ENCODE assay signal across 23 cellular contexts in the genomic region with DNA sequence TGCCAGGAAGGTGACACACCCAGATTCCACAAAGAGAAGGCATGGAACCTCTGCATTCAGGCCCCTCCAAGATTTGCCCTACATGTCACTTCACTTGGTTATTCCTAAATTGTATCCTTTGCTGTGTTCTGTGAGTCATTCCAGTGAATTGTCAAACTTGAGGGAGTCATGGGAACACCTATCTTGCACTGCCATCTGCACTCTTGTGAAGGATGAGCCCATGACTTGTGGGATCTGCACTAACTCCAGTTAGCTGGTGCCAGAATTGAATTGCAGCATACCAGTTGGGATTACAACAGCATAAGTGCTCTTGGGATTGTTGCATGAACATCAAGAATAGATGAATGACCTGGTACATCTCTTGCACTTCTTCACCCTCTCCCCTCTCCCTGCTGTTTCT.
DNase-seq lines count a peak whose midpoint lies in the region; ATAC-seq and TF ChIP-seq lines count a peak whose summit lies in the region.
"Had no signal": no experiment of that assay in that cellular context is flagged by ENCODE, and none has a peak within 500 bp of the region (broad histone marks: within the 10 kb centered on the region; RNA-seq: fewer than 3 reads in every experiment).

No MANE protein-coding gene starts in this region.

- H3K4me1 Mint-ChIP-seq in naive thymus-derived CD4-positive, alpha-beta T cell: peaks cover 0 to 1% (median 0%) of the 10 kb centered on the region in 7 donors
- H3K4me1 Mint-ChIP-seq: activated CD4-positive, alpha-beta memory T cell treated with anti-CD3 and anti-CD28 coated beads, Interleukin-2, amount 10 ng/mL, durations not matched to agents 7 days and 5 days; activated naive CD8-positive, alpha-beta T cell treated with anti-CD3 and anti-CD28 coated beads for 36 hours; stimulated activated effector memory CD8-positive, alpha-beta T cell treated with anti-CD3 and anti-CD28 coated beads, Interleukin-12 subunit alpha, Interleukin-12 subunit beta, amount 100 ng/mL, for 72 hours had no signal

- H3K4me3 Mint-ChIP-seq in naive thymus-derived CD4-positive, alpha-beta T cell: no peak overlapping the region
- H3K4me3 Mint-ChIP-seq: activated CD4-positive, alpha-beta memory T cell treated with anti-CD3 and anti-CD28 coated beads, Interleukin-2, amount 10 ng/mL, durations not matched to agents 7 days and 5 days; activated naive CD8-positive, alpha-beta T cell treated with anti-CD3 and anti-CD28 coated beads for 36 hours; GM23338; IgD-negative memory B cell; stimulated activated effector memory CD8-positive, alpha-beta T cell treated with anti-CD3 and anti-CD28 coated beads, Interleukin-12 subunit alpha, Interleukin-12 subunit beta, amount 100 ng/mL, for 72 hours had no signal

- intact Hi-C loops in naive thymus-derived CD4-positive, alpha-beta T cell (cut with micrococcal nuclease): no loop called here

- no peaks in the 10 kb centered on the region for H3K36me3 ChIP-seq in naive thymus-derived CD4-positive, alpha-beta T cell (ENCODE audit: control insufficient read depth in 2 of 3, insufficient read depth in 3 of 3, low read length in 3 of 3)
- H3K36me3 ChIP-seq: ascending aorta, right lobe of liver, upper lobe of left lung had no signal

- no peak for ATAC-seq in naive thymus-derived CD4-positive, alpha-beta T cell
- ATAC-seq: GM23338; left colon; right lobe of liver; stimulated activated effector memory CD8-positive, alpha-beta T cell treated with anti-CD3 and anti-CD28 coated beads, Interleukin-12 subunit alpha, Interleukin-12 subunit beta, amount 100 ng/mL, for 72 hours had no signal

- POLR2A ChIA-PET in naive thymus-derived CD4-positive, alpha-beta T cell (lab: Charles Lee): no interaction called here

- TF ChIP-seq CTCF in GM10266 (IDR thresholded peaks at IDR 0.05; ENCODE audit: control insufficient read depth, insufficient read depth, low read depth, missing control alignments) (no peak), fibroblast of mammary gland (conservative IDR thresholded peaks at IDR 0.05; ENCODE audit: control insufficient read depth, insufficient read depth, low read depth, low read length) (no peak)

- no peak overlapping the region for H3K27ac Mint-ChIP-seq in naive thymus-derived CD4-positive, alpha-beta T cell
- H3K27ac Mint-ChIP-seq: activated CD4-positive, alpha-beta memory T cell treated with anti-CD3 and anti-CD28 coated beads, Interleukin-2, amount 10 ng/mL, durations not matched to agents 7 days and 5 days; activated naive CD8-positive, alpha-beta T cell treated with anti-CD3 and anti-CD28 coated beads for 36 hours; GM23338; IgD-negative memory B cell; stimulated activated effector memory CD8-positive, alpha-beta T cell treated with anti-CD3 and anti-CD28 coated beads, Interleukin-12 subunit alpha, Interleukin-12 subunit beta, amount 100 ng/mL, for 72 hours had no signal

- no peak overlapping the region for H3K4me3 ChIP-seq in fibroblast of mammary gland (ENCODE audit: control insufficient read depth, low read depth, low read length)
- H3K4me3 ChIP-seq in naive thymus-derived CD4-positive, alpha-beta T cell (ENCODE audit: low read length): no peak overlapping the region
- H3K4me3 ChIP-seq: ascending aorta, GM23338, right lobe of liver, upper lobe of left lung had no signal

- peak; percentile 5 for DNase-seq in GM10266 (ENCODE audit: extremely low spot score)
- peak; percentile 26 for DNase-seq in NCI-H226
- peak; percentile 10 for DNase-seq in fibroblast of mammary gland (ENCODE audit: low read depth)
- DNase-seq in renal cortical epithelial cell (ENCODE audit: low read depth): peak; percentile 6
- DNase-seq in iPS-NIHi7 (ENCODE audit: extremely low spot score): no peak
- no peak for DNase-seq in naive thymus-derived CD4-positive, alpha-beta T cell
- DNase-seq in COLO668 (lab: John Stamatoyannopoulos, UW; ENCODE audit: unreplicated experiment): no peak
- DNase-seq: activated CD4-positive, alpha-beta memory T cell treated with anti-CD3 and anti-CD28 coated beads, Interleukin-2, amount 10 ng/mL, durations not matched to agents 7 days and 5 days; activated CD4-positive, CD25-positive, alpha-beta regulatory T cell treated with anti-CD3 and anti-CD28 coated beads, Interleukin-2, amount 50 U/mL, for 72 hours; activated naive CD8-positive, alpha-beta T cell treated with anti-CD3 and anti-CD28 coated beads for 36 hours; head of caudate nucleus; left colon; NCI-H1105; NCI-H2081 treated with DMSO at 0.1 percent for 48 hours; posterior cingulate gyrus; right lobe of liver; stimulated activated CD4-positive, alpha-beta T cell treated with anti-CD3 and anti-CD28 coated beads, Interleukin-4, amount 100 ng/mL, for 24 hours; substantia nigra; upper lobe of left lung had no signal

- H3K27me3 ChIP-seq in naive thymus-derived CD4-positive, alpha-beta T cell (ENCODE audit: control insufficient read depth in 2 of 2, insufficient read depth in 2 of 2, low read length in 2 of 2): no peaks in the 10 kb centered on the region
- H3K27me3 ChIP-seq: ascending aorta, right lobe of liver, upper lobe of left lung had no signal

- H3K9me3 ChIP-seq in naive thymus-derived CD4-positive, alpha-beta T cell (ENCODE audit: control insufficient read depth in 2 of 3, low read length in 3 of 3): no peaks in the 10 kb centered on the region
- H3K9me3 ChIP-seq: ascending aorta, right lobe of liver, upper lobe of left lung had no signal

- H3K36me3 Mint-ChIP-seq in naive thymus-derived CD4-positive, alpha-beta T cell: no peaks in the 10 kb centered on the region
- H3K36me3 Mint-ChIP-seq: activated naive CD8-positive, alpha-beta T cell treated with anti-CD3 and anti-CD28 coated beads for 36 hours; IgD-negative memory B cell; stimulated activated effector memory CD8-positive, alpha-beta T cell treated with anti-CD3 and anti-CD28 coated beads, Interleukin-12 subunit alpha, Interleukin-12 subunit beta, amount 100 ng/mL, for 72 hours had no signal

- no peak overlapping the region for H3K27ac ChIP-seq in naive thymus-derived CD4-positive, alpha-beta T cell (ENCODE audit: low read depth, low read length)
- H3K27ac ChIP-seq: ascending aorta, right lobe of liver, upper lobe of left lung had no signal

- no peaks in the 10 kb centered on the region for H3K27me3 Mint-ChIP-seq in naive thymus-derived CD4-positive, alpha-beta T cell
- H3K27me3 Mint-ChIP-seq: activated CD4-positive, alpha-beta memory T cell treated with anti-CD3 and anti-CD28 coated beads, Interleukin-2, amount 10 ng/mL, durations not matched to agents 7 days and 5 days; activated naive CD8-positive, alpha-beta T cell treated with anti-CD3 and anti-CD28 coated beads for 36 hours; IgD-negative memory B cell had no signal

- peaks cover 0 to 7% (median 0%) of the 10 kb centered on the region in 11 donors for H3K9me3 Mint-ChIP-seq in naive thymus-derived CD4-positive, alpha-beta T cell
- H3K9me3 Mint-ChIP-seq: activated CD4-positive, alpha-beta memory T cell treated with anti-CD3 and anti-CD28 coated beads, Interleukin-2, amount 10 ng/mL, durations not matched to agents 7 days and 5 days; activated naive CD8-positive, alpha-beta T cell treated with anti-CD3 and anti-CD28 coated beads for 36 hours; GM23338; IgD-negative memory B cell; stimulated activated effector memory CD8-positive, alpha-beta T cell treated with anti-CD3 and anti-CD28 coated beads, Interleukin-12 subunit alpha, Interleukin-12 subunit beta, amount 100 ng/mL, for 72 hours had no signal

- CTCF ChIA-PET in naive thymus-derived CD4-positive, alpha-beta T cell (lab: Charles Lee): interaction anchor here (1.0 kb wide), 1 partner anchor 15 kb away, joined by 3 read pairs; no protein-coding TSS in a partner anchor

- H3K4me1 ChIP-seq in naive thymus-derived CD4-positive, alpha-beta T cell (ENCODE audit: control insufficient read depth in 2 of 2, insufficient read depth in 2 of 2, low read length in 2 of 2): no peaks in the 10 kb centered on the region
- H3K4me1 ChIP-seq: ascending aorta, right lobe of liver had no signal

Comparison
In these comparisons a context has a peak if more than half of its experiments do, and no peak if none do; other contexts are left out.
1. DNase-seq: peak in GM10266 (single experiment), NCI-H226 (single experiment), fibroblast of mammary gland (single experiment) and renal cortical epithelial cell (single experiment); none in iPS-NIHi7 (single experiment), naive thymus-derived CD4-positive, alpha-beta T cell (0 of 9) and COLO668 (single experiment).